In genomic region chr11:68468217-68468828, GRCh38 we compare ENCODE assay signal across 14 cellular contexts. TPM values are rescaled to one million over a fixed set of nuclear protein-coding genes. Genes with fewer than 3 reads are reported as not detected.
A peak's percentile ranks its signal among the peaks of the same experiment; 100 is the strongest.
DNase-seq lines count a peak whose midpoint lies in the region; ATAC-seq and TF ChIP-seq lines count a peak whose summit lies in the region.
"Had no signal": no experiment of that assay in that cellular context is flagged by ENCODE, and none has a peak within 500 bp of the region (broad histone marks: within the 10 kb centered on the region; RNA-seq: fewer than 3 reads in every experiment).

No MANE protein-coding gene starts in this region.

- peaks cover 98% of the 10 kb centered on the region for H3K4me1 ChIP-seq in CD4-positive, CD25-positive, alpha-beta regulatory T cell (ENCODE audit: control insufficient read depth, insufficient read depth, low read length, poor library complexity, severe bottlenecking)
- H3K4me1 ChIP-seq in RWPE2 (ENCODE audit: insufficient read depth, poor library complexity, severe bottlenecking) (peaks cover 17% of the 10 kb centered on the region), colonic mucosa (peaks cover 22% of the 10 kb centered on the region)

- H3K27ac Mint-ChIP-seq in CD4-positive, CD25-positive, alpha-beta regulatory T cell = peak overlapping the region; percentile 28 to 90 (median 85)
- peak overlapping the region; percentile 48 to 84 (median 80) for H3K27ac Mint-ChIP-seq in immature natural killer cell

- no peaks in the 10 kb centered on the region for H3K9me3 Mint-ChIP-seq in CD4-positive, CD25-positive, alpha-beta regulatory T cell
- no peaks in the 10 kb centered on the region for H3K9me3 Mint-ChIP-seq in immature natural killer cell
- H3K9me3 Mint-ChIP-seq: CD14-positive monocyte had no signal

- peak overlapping the region; percentile 52 for H3K27ac ChIP-seq in CD4-positive, CD25-positive, alpha-beta regulatory T cell (ENCODE audit: insufficient read depth, low read length, poor library complexity, severe bottlenecking)
- H3K27ac ChIP-seq in RWPE2 (ENCODE audit: poor library complexity, severe bottlenecking) (no peak overlapping the region), dorsolateral prefrontal cortex (peak overlapping the region in 4 of 59 donors; percentile 3 to 39 (median 10)), colonic mucosa (no peak overlapping the region)
- H3K27ac ChIP-seq: KMS-11, left lung had no signal

- H3K9ac ChIP-seq in colonic mucosa (ENCODE audit: low read depth in 2 of 2, low read length in 2 of 2) = no peak overlapping the region
- H3K9ac ChIP-seq: KMS-11 had no signal

- TF ChIP-seq CTCF in GM13976 (IDR thresholded peaks at IDR 0.05; ENCODE audit: borderline replicate concordance, control extremely low read depth, extremely low read depth, insufficient read depth, missing control alignments) (no peak), RWPE2 (IDR thresholded peaks at IDR 0.05; ENCODE audit: poor library complexity, severe bottlenecking) (no peak), dorsolateral prefrontal cortex (IDR thresholded peaks at IDR 0.05 in 54 of 56, conservative IDR thresholded peaks at IDR 0.05 in 2 of 56; ENCODE audit: low read depth in 1 of 56, partially characterized antibody in 56 of 56) (no peak), colonic mucosa (IDR thresholded peaks at IDR 0.05) (no peak)

- peaks cover 28% of the 10 kb centered on the region for H3K36me3 Mint-ChIP-seq in CD4-positive, CD25-positive, alpha-beta regulatory T cell
- H3K36me3 Mint-ChIP-seq in immature natural killer cell = no peaks in the 10 kb centered on the region

- peak overlapping the region; percentile 56 to 83 (median 62) for H3K4me3 Mint-ChIP-seq in CD4-positive, CD25-positive, alpha-beta regulatory T cell
- peak overlapping the region; percentile 69 to 86 (median 78) for H3K4me3 Mint-ChIP-seq in immature natural killer cell
- H3K4me3 Mint-ChIP-seq: CD14-positive monocyte had no signal

- intact Hi-C loops in dorsolateral prefrontal cortex (cut with DNase I) = loop anchor here in 1 of 2 donors (10.0 kb wide), 2 partner anchors 86 to 436 kb away; partner anchors contain the start of genes IGHMBP2 and MRPL21
- intact Hi-C loops in colonic mucosa (cut with DNase I) = loop anchor here (10.0 kb wide), 1 partner anchor 106 kb away; no protein-coding TSS in a partner anchor

- no peaks in the 10 kb centered on the region for H3K27me3 ChIP-seq in CD4-positive, CD25-positive, alpha-beta regulatory T cell (ENCODE audit: control insufficient read depth, insufficient read depth, low read length)
- no peaks in the 10 kb centered on the region for H3K27me3 ChIP-seq in RWPE2 (ENCODE audit: insufficient read depth, poor library complexity, severe bottlenecking)
- H3K27me3 ChIP-seq in dorsolateral prefrontal cortex = no peaks in the 10 kb centered on the region
- no peaks in the 10 kb centered on the region for H3K27me3 ChIP-seq in colonic mucosa
- H3K27me3 ChIP-seq: left lung had no signal

- peaks cover 54 to 96% (median 85%) of the 10 kb centered on the region in 4 donors for H3K4me1 Mint-ChIP-seq in CD4-positive, CD25-positive, alpha-beta regulatory T cell
- H3K4me1 Mint-ChIP-seq in immature natural killer cell = peaks cover 91 to 95% of the 10 kb centered on the region in 2 donors

- no peaks in the 10 kb centered on the region for H3K9me3 ChIP-seq in CD4-positive, CD25-positive, alpha-beta regulatory T cell (ENCODE audit: control insufficient read depth in 2 of 2, low read length in 2 of 2)
- H3K9me3 ChIP-seq in RWPE2 (ENCODE audit: severe bottlenecking) = no peaks in the 10 kb centered on the region
- H3K9me3 ChIP-seq in colonic mucosa = no peaks in the 10 kb centered on the region
- H3K9me3 ChIP-seq: left lung had no signal

- peak overlapping the region; percentile 38 for H3K4me3 ChIP-seq in CD4-positive, CD25-positive, alpha-beta regulatory T cell (ENCODE audit: low read depth, low read length)
- H3K4me3 ChIP-seq in RWPE2 (ENCODE audit: severe bottlenecking) (no peak overlapping the region), dorsolateral prefrontal cortex (no peak overlapping the region), colonic mucosa (no peak overlapping the region)
- H3K4me3 ChIP-seq: left lung had no signal

- H3K36me3 ChIP-seq in CD4-positive, CD25-positive, alpha-beta regulatory T cell (ENCODE audit: control insufficient read depth, insufficient read depth, low read length) = no peaks in the 10 kb centered on the region
- H3K36me3 ChIP-seq in RWPE2 (ENCODE audit: low read depth) = peaks cover 40% of the 10 kb centered on the region
- H3K36me3 ChIP-seq in colonic mucosa = no peaks in the 10 kb centered on the region

- ATAC-seq in CD4-positive, CD25-positive, alpha-beta regulatory T cell (ENCODE audit: low read depth in 2 of 2) = peak; percentile 59 to 63
- ATAC-seq in RWPE2 (ENCODE audit: low read depth) = peak; percentile 20; the same call in 1 of the 3 replicates
- no peak for ATAC-seq in HG02610 (IDR thresholded peaks at IDR 0.05; ENCODE audit: unreplicated experiment)

- in situ Hi-C loops in GM13976 (cut with MboI; ENCODE audit: low sequenced_read_pairs, unreplicated experiment) = no loop called here

- DNase-seq in CD4-positive, CD25-positive, alpha-beta regulatory T cell = peak in 2 of 3 donors; percentile 12 to 50
- peak; percentile 53 for DNase-seq in GM13976 (ENCODE audit: low spot score)
- no peak for DNase-seq in RWPE2 (ENCODE audit: low spot score)
- peak; percentile 19 to 35 (median 32) for DNase-seq in immature natural killer cell
- DNase-seq in dorsolateral prefrontal cortex = no peak
- no peak for DNase-seq in colonic mucosa
- DNase-seq in activated gamma-delta T cell treated with Interleukin-2 at 50 U/mL for 16 hours = no peak
- DNase-seq: effector CD4-positive, alpha-beta T cell; glutamatergic neuron; left lung; NCI-H2171 had no signal

- H3K27me3 Mint-ChIP-seq in CD4-positive, CD25-positive, alpha-beta regulatory T cell = no peaks in the 10 kb centered on the region
- peaks cover 2 to 6% (median 2%) of the 10 kb centered on the region in 3 donors for H3K27me3 Mint-ChIP-seq in immature natural killer cell (ENCODE audit: low read depth in 3 of 3)

RNA-seq across cellular contexts. Expression of gene PPP6R3, which starts 7.8 kb away (rescaled TPM):
- total RNA-seq in CD4-positive, CD25-positive, alpha-beta regulatory T cell = 172 TPM
- 10 to 100 TPM; 46.7 to 54.5 (median 50.3) TPM for polyA plus RNA-seq in CD4-positive, CD25-positive, alpha-beta regulatory T cell
- polyA plus RNA-seq in immature natural killer cell = 10 to 100 TPM; 18.2 to 48.4 (median 29.8) TPM
- total RNA-seq in dorsolateral prefrontal cortex = 100 to 1,000 TPM in 53 of 120 experiments, 10 to 100 TPM in 67; 76.3 to 131 (median 99.1) TPM
- total RNA-seq in colonic mucosa = 100 to 1,000 TPM in 1 of 2 donors, 10 to 100 TPM in 1; 95.0 to 103 TPM

Comparison
In these comparisons a context has a peak if more than half of its experiments do, and no peak if none do; other contexts are left out.
1. DNase-seq: peak in CD4-positive, CD25-positive, alpha-beta regulatory T cell (2 of 3), GM13976 (single experiment) and immature natural killer cell (3 of 3); none in RWPE2 (single experiment), dorsolateral prefrontal cortex (0 of 10), colonic mucosa (single experiment) and activated gamma-delta T cell treated with Interleukin-2 at 50 U/mL for 16 hours (single experiment).